In the genomic region with DNA sequence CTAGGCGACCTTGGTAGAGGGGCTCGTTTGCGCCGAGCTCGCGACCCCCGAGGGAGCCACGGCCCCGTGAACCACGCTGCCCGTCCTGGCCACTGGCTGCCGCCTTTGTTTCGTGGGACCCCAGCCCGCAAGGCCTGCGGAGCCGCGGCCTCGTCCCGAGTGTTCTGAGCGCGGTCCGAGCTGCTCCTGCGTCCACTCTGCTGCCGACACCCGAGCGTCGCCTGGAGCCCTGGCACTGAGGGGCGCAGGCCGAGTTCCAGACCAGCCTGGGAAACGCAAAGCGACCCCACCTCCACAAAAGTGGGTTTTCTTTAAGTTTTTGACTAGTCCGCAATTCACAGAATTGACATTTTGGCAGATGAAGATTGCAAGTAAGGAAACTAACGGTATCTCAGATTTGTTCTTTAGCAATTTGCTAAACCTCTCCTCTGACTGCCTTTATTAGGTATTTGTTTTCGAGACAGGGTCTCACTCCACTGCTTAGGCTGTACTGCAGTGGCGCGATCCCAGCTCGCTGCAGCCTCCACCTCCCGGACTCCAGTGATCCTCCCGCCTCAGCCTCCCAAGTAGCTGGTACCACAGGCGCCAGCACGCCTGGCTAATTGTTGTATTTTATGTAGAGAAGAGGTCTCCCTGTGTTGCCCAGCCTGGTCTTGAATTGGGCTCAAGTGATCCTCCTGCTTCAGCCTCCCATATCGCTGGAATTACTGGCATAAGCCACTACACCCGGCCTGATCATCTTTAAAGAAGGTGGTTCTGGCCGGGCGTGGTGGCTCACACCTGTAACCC, we compare ENCODE assay signal across 8 cellular contexts. TPM values are rescaled to one million over a fixed set of nuclear protein-coding genes. Genes with fewer than 3 reads are reported as not detected.
DNase-seq lines count a peak whose midpoint lies in the region; ATAC-seq, FAIRE-seq and TF ChIP-seq lines count a peak whose summit lies in the region.

No MANE protein-coding gene starts in this region.

- peaks cover 6% of the 10 kb centered on the region; the same call in 1 of the 2 replicates for H3K27me3 ChIP-seq in HUES64 (ENCODE audit: insufficient read depth, low read length)
- H3K27me3 ChIP-seq in mucosa of rectum (ENCODE audit: control insufficient read depth in 2 of 2, insufficient read depth in 2 of 2, low read length in 2 of 2), result no peaks in the 10 kb centered on the region

- FAIRE-seq in A549 (lab: Jason Lieb, UNC), result no peak

- no peak for TF ChIP-seq POLR2A in A549 (IDR thresholded peaks at IDR 0.05; ENCODE audit: low read length)

- H3K9ac ChIP-seq in HUES64 (ENCODE audit: low read depth, low read length), result peak overlapping the region; percentile 84
- peak overlapping the region; percentile 6 to 44 for H3K9ac ChIP-seq in mucosa of rectum (ENCODE audit: low read depth in 1 of 2, low read length in 2 of 2)

- H3K27me3 Mint-ChIP-seq in central memory CD8-positive, alpha-beta T cell, result no peaks in the 10 kb centered on the region

- H3K27ac ChIP-seq in A549 (peak overlapping the region; percentile 69 to 97), HUES64 (ENCODE audit: low read depth, low read length) (no peak overlapping the region), mucosa of rectum (ENCODE audit: low read depth in 2 of 2, low read length in 2 of 2) (peak overlapping the region; percentile 63 to 100)

- POLR2A ChIA-PET in A549 (lab: Yijun Ruan, JAX), result no interaction called here

- no peak for TF ChIP-seq CTCF in A549 (IDR thresholded peaks at IDR 0.05)

- no peak for DNase-seq in A549 (ENCODE audit: low read depth in 1 of 2, low spot score in 1 of 2)
- DNase-seq in central memory CD8-positive, alpha-beta T cell (ENCODE audit: low spot score in 2 of 2), result no peak
- no peak for DNase-seq in stimulated activated CD4-positive, alpha-beta T cell treated with anti-CD3 and anti-CD28 coated beads, Interleukin-4, amount 100 ng/mL, for 24 hours
- DNase-seq in NCI-H146 treated with DMSO at 0.1 percent for 48 hours (lab: John Stamatoyannopoulos, UW; ENCODE audit: unreplicated experiment), result no peak
- DNase-seq in NCI-H2029 treated with DMSO at 0.1 percent for 48 hours (lab: John Stamatoyannopoulos, UW), result no peak

- CTCF ChIA-PET in A549 (lab: Yijun Ruan, JAX), result interaction anchor here (7.4 kb wide), 1 partner anchor 10 kb away, joined by 55 read pairs; no protein-coding TSS in a partner anchor

- H3K4me1 ChIP-seq in A549, result peaks cover 15% of the 10 kb centered on the region; the same call in 2 of the 3 replicates
- no peaks in the 10 kb centered on the region for H3K4me1 ChIP-seq in HUES64 (ENCODE audit: insufficient read depth, low read length)
- H3K4me1 ChIP-seq in mucosa of rectum (ENCODE audit: control insufficient read depth in 2 of 2, insufficient read depth in 2 of 2, low read length in 2 of 2), result peaks cover 24 to 29% of the 10 kb centered on the region in 2 donors

- TF ChIP-seq RAD21 in A549 (conservative IDR thresholded peaks at IDR 0.05 in 1 of 2, IDR thresholded peaks at IDR 0.05 in 1 of 2), result no peak

- peak overlapping the region; percentile 98 for H3K27ac Mint-ChIP-seq in central memory CD8-positive, alpha-beta T cell (ENCODE audit: low read depth)

- H3K9me3 ChIP-seq in A549 (no peaks in the 10 kb centered on the region), HUES64 (ENCODE audit: insufficient read depth, low read depth, low read length) (no peaks in the 10 kb centered on the region), mucosa of rectum (ENCODE audit: control insufficient read depth in 2 of 2, low read length in 2 of 2) (no peaks in the 10 kb centered on the region)

- peaks cover 9% of the 10 kb centered on the region for H3K4me1 Mint-ChIP-seq in central memory CD8-positive, alpha-beta T cell

- no peaks in the 10 kb centered on the region for H3K9me3 Mint-ChIP-seq in central memory CD8-positive, alpha-beta T cell

- WGBS in A549 (ENCODE audit: missing lambda C conversion rate), result 52% methylated on average over 35 of the region's 45 CpGs
- 39% methylated on average over 45 of the region's 45 CpGs for WGBS in HUES64

- ATAC-seq in A549 (peak in 1 of 2 experiments; percentile 1; a peak in 3 of 6 replicates), GM21423 (IDR thresholded peaks at IDR 0.05; ENCODE audit: unreplicated experiment) (no peak)
- ATAC-seq in central memory CD8-positive, alpha-beta T cell (replicated peaks; ENCODE audit: extremely low read depth, poor library complexity, severe bottlenecking), result no peak

- H3K36me3 ChIP-seq in HUES64 (ENCODE audit: insufficient read depth, low read length) (peaks cover 13% of the 10 kb centered on the region), mucosa of rectum (ENCODE audit: control insufficient read depth in 2 of 2, insufficient read depth in 2 of 2, low read length in 2 of 2) (peaks cover 0 to 6% of the 10 kb centered on the region in 2 donors)

- peak overlapping the region; percentile 97 for H3K4me3 Mint-ChIP-seq in central memory CD8-positive, alpha-beta T cell

- H3K4me3 ChIP-seq in A549 (peak overlapping the region; percentile 83), HUES64 (ENCODE audit: low read length) (peak overlapping the region; percentile 84), mucosa of rectum (ENCODE audit: low read length in 2 of 2) (peak overlapping the region; percentile 56 to 66)

- no peak for TF ChIP-seq EP300 in A549 (IDR thresholded peaks at IDR 0.05)

- peaks cover 25% of the 10 kb centered on the region for H3K36me3 Mint-ChIP-seq in central memory CD8-positive, alpha-beta T cell (ENCODE audit: insufficient read depth)

- H3K4me2 ChIP-seq in A549, result peak overlapping the region; percentile 91

TF ChIP-seq in A549, 52 proteins besides CTCF, POLR2A, EP300 and RAD21:
- TF ChIP-seq JUN (IDR thresholded peaks at IDR 0.05), result no peak
- no peak for TF ChIP-seq GATA3 (IDR thresholded peaks at IDR 0.05; ENCODE audit: borderline replicate concordance)
- TF ChIP-seq FOSL2 (IDR thresholded peaks at IDR 0.05), result no peak
- no peak for TF ChIP-seq FOSL2 (CRISPR knock-in tag; IDR thresholded peaks at IDR 0.05)
- TF ChIP-seq RNF2 (IDR thresholded peaks at IDR 0.05; ENCODE audit: borderline replicate concordance, low read depth), result no peak
- no peak for TF ChIP-seq NFE2L2 (conservative IDR thresholded peaks at IDR 0.05; ENCODE audit: low read length)

RNA-seq across cellular contexts. Expression of a gene that starts 0.9 kb away (rescaled TPM):
- 85.8 and 108 TPM in 2 replicates for polyA plus RNA-seq in A549 (2011; rRNA removed)
- polyA plus RNA-seq in A549 (2012; cell fraction: cytosol; rRNA removed), result 179 and 244 TPM in 2 replicates
- 443 and 610 TPM in 2 replicates for polyA plus RNA-seq in A549 (2012; cell fraction: nucleus; rRNA removed)
- 131 to 135 TPM (median 135 TPM) in 3 replicates for polyA plus RNA-seq in A549 (2017; fragmentation: RNase III; extraction: RNeasy Plus Mini Kit Qiagen cat#74134 plus additional on column Dnase treatment)
- polyA minus RNA-seq in A549 (2011; rRNA and poly(A)+ RNA removed), result 52.4 and 83.7 TPM in 2 replicates
- polyA plus RNA-seq in HUES64 (2013, experiment 1 of 2), result 28.2 TPM
- polyA plus RNA-seq in HUES64 (2013, experiment 2 of 2), result 29.7 TPM

RNA-seq across cellular contexts. Expression of a gene that starts 27.5 kb away (rescaled TPM):
- polyA plus RNA-seq in A549 (2011; rRNA removed) (56.3 and 63.3 TPM in 2 replicates), A549 (2017; fragmentation: RNase III; extraction: RNeasy Plus Mini Kit Qiagen cat#74134 plus additional on column Dnase treatment) (86.9 to 96.3 TPM (median 88.2 TPM) in 3 replicates)
- polyA plus RNA-seq in A549 (2012; cell fraction: cytosol; rRNA removed), result 189 and 255 TPM in 2 replicates
- 141 and 185 TPM in 2 replicates for polyA plus RNA-seq in A549 (2012; cell fraction: nucleus; rRNA removed)
- 71.6 and 81.9 TPM in 2 replicates for polyA minus RNA-seq in A549 (2011; rRNA and poly(A)+ RNA removed)
- polyA plus RNA-seq in HUES64 (2013, experiment 1 of 2), result 40.6 TPM
- 37.3 TPM for polyA plus RNA-seq in HUES64 (2013, experiment 2 of 2)

RNA-seq across cellular contexts. Expression of a gene that starts 29.4 kb away (rescaled TPM):
- polyA plus RNA-seq in A549 (2011; rRNA removed) (0.30 and 0.32 TPM in 2 replicates), A549 (2017; fragmentation: RNase III; extraction: RNeasy Plus Mini Kit Qiagen cat#74134 plus additional on column Dnase treatment) (0.47 to 1.1 TPM (median 1.0 TPM) in 3 replicates)
- polyA plus RNA-seq in A549 (2012; cell fraction: cytosol; rRNA removed), result 0.29 and 0.49 TPM in 2 replicates
- polyA plus RNA-seq in A549 (2012; cell fraction: nucleus; rRNA removed), result 2.3 and 2.6 TPM in 2 replicates
- polyA minus RNA-seq in A549 (2011; rRNA and poly(A)+ RNA removed), result 0.15 and 0.37 TPM in 2 replicates
- polyA plus RNA-seq in HUES64 (2013, experiment 1 of 2), result 0.55 TPM
- 1.0 TPM for polyA plus RNA-seq in HUES64 (2013, experiment 2 of 2)

RNA-seq across cellular contexts. Expression of a gene that starts 52.6 kb away (rescaled TPM):
- polyA plus RNA-seq in A549 (2011; rRNA removed) (1.7 and 2.2 TPM in 2 replicates), A549 (2017; fragmentation: RNase III; extraction: RNeasy Plus Mini Kit Qiagen cat#74134 plus additional on column Dnase treatment) (2.6 to 4.2 TPM (median 3.5 TPM) in 3 replicates)
- 3.6 and 5.1 TPM in 2 replicates for polyA plus RNA-seq in A549 (2012; cell fraction: cytosol; rRNA removed)
- 25.7 and 39.4 TPM in 2 replicates for polyA plus RNA-seq in A549 (2012; cell fraction: nucleus; rRNA removed)
- polyA minus RNA-seq in A549 (2011; rRNA and poly(A)+ RNA removed), result 0.50 and 0.97 TPM in 2 replicates
- 0.80 TPM for polyA plus RNA-seq in HUES64 (2013, experiment 1 of 2)
- polyA plus RNA-seq in HUES64 (2013, experiment 2 of 2), result 0.63 TPM

RNA-seq across cellular contexts. Expression of a gene that starts 52.8 kb away (rescaled TPM):
- 18.4 and 19.0 TPM in 2 replicates for polyA plus RNA-seq in A549 (2011; rRNA removed)
- 56.3 and 74.7 TPM in 2 replicates for polyA plus RNA-seq in A549 (2012; cell fraction: cytosol; rRNA removed)
- polyA plus RNA-seq in A549 (2012; cell fraction: nucleus; rRNA removed), result 101 and 152 TPM in 2 replicates
- polyA plus RNA-seq in A549 (2017; fragmentation: RNase III; extraction: RNeasy Plus Mini Kit Qiagen cat#74134 plus additional on column Dnase treatment), result 27.7 to 30.7 TPM (median 30.5 TPM) in 3 replicates
- 5.6 and 11.8 TPM in 2 replicates for polyA minus RNA-seq in A549 (2011; rRNA and poly(A)+ RNA removed)
- polyA plus RNA-seq in HUES64 (2013, experiment 1 of 2), result 10.5 TPM
- 9.6 TPM for polyA plus RNA-seq in HUES64 (2013, experiment 2 of 2)
